ENCODE assay signal across 8 cellular contexts in genomic region chr2:85826990-85827878, GRCh38.
DNase-seq lines count a peak whose midpoint lies in the region; ATAC-seq, FAIRE-seq and TF ChIP-seq lines count a peak whose summit lies in the region.

No MANE protein-coding gene starts in this region.

- no peaks in the 10 kb centered on the region for H3K9me3 ChIP-seq in Loucy (ENCODE audit: insufficient read depth, low read depth, low read length)
- no peaks in the 10 kb centered on the region for H3K9me3 ChIP-seq in testis

- peak overlapping the region; percentile 58 for H3K9ac ChIP-seq in Loucy (ENCODE audit: low read depth, low read length, poor library complexity, severe bottlenecking)

- peak; percentile 75 for ATAC-seq in GM21381 (IDR thresholded peaks at IDR 0.05; ENCODE audit: unreplicated experiment)
- peak; percentile 90 for ATAC-seq in omental fat pad (ENCODE audit: low FRiP score)

- TF ChIP-seq POLR2A in testis (IDR thresholded peaks at IDR 0.05): no peak

- H3F3A ChIP-seq in Loucy (ENCODE audit: low read depth): no peaks in the 10 kb centered on the region

- DNase-seq in SHP77 treated with DMSO at 0.1 percent for 48 hours (lab: John Stamatoyannopoulos, UW) (peak; percentile 24), frontal cortex (ENCODE audit: low spot score in 2 of 2) (peak; percentile 39 to 69), omental fat pad (ENCODE audit: low spot score) (peak; percentile 83), testis (peak; percentile 82)
- DNase-seq in activated effector memory CD4-positive, alpha-beta T cell treated with Interleukin-2 at 50 U/mL for 16 hours: peak; percentile 71

- H3K27ac ChIP-seq in C4-2B: no peak overlapping the region
- no peak overlapping the region for H3K27ac ChIP-seq in testis

- no peaks in the 10 kb centered on the region for H3K9me2 ChIP-seq in Loucy (replicated peaks; ENCODE audit: low read depth, low read length)

- WGBS in testis, 2 donors: 21 to 27% methylated on average over 20 of the region's 20 CpGs

- peak overlapping the region; percentile 88 for H2AFZ ChIP-seq in Loucy (ENCODE audit: low read length)

- no peaks in the 10 kb centered on the region for H4K20me1 ChIP-seq in Loucy (ENCODE audit: insufficient read depth, low read length, poor library complexity, severe bottlenecking)

- FAIRE-seq in frontal cortex (lab: Jason Lieb, UNC): no peak

- H3K36me3 ChIP-seq in Loucy (ENCODE audit: insufficient read depth, low read length): no peaks in the 10 kb centered on the region
- H3K36me3 ChIP-seq in testis (ENCODE audit: low read depth, missing control alignments): no peaks in the 10 kb centered on the region

- peak; percentile 89 for TF ChIP-seq CTCF in C4-2B (conservative IDR thresholded peaks at IDR 0.05)
- TF ChIP-seq CTCF in Loucy (conservative IDR thresholded peaks at IDR 0.05; ENCODE audit: low read length): peak; percentile 92
- TF ChIP-seq CTCF in omental fat pad (IDR thresholded peaks at IDR 0.05): peak in 2 of 3 donors; percentile 79
- TF ChIP-seq CTCF in testis (IDR thresholded peaks at IDR 0.05): peak; percentile 78 to 88 (median 82)

- H3K27me3 ChIP-seq in Loucy (ENCODE audit: insufficient read depth, low read length, poor library complexity, severe bottlenecking) (no peaks in the 10 kb centered on the region), testis (no peaks in the 10 kb centered on the region)

- no peaks in the 10 kb centered on the region for H3K79me2 ChIP-seq in Loucy (ENCODE audit: insufficient read depth, low read length)

- H3K4me3 ChIP-seq in Loucy (ENCODE audit: low read length, poor library complexity, severe bottlenecking) (peak overlapping the region; percentile 52), testis (no peak overlapping the region)

- H3K4me2 ChIP-seq in Loucy (ENCODE audit: low read depth, low read length, poor library complexity, severe bottlenecking): peak overlapping the region; percentile 62

- intact Hi-C loops in testis (cut with DNase I; ENCODE audit: low total_unique reads): loop anchor here (5.0 kb wide), 1 partner anchor 250 kb away; no protein-coding TSS in a partner anchor

- H3K4me1 ChIP-seq in Loucy (ENCODE audit: insufficient read depth, low read length, poor library complexity, severe bottlenecking) (peaks cover 8% of the 10 kb centered on the region), testis (no peaks in the 10 kb centered on the region)

Comparison
In these comparisons a context has a peak if more than half of its experiments do, and no peak if none do; other contexts are left out.
1. DNase-seq: peak in every context shown above with its lines; median percentile 83 in omental fat pad; 82 in testis; 71 in activated effector memory CD4-positive, alpha-beta T cell treated with Interleukin-2 at 50 U/mL for 16 hours; 54 in frontal cortex; 24 in SHP77 treated with DMSO at 0.1 percent for 48 hours.